In the genomic region with DNA sequence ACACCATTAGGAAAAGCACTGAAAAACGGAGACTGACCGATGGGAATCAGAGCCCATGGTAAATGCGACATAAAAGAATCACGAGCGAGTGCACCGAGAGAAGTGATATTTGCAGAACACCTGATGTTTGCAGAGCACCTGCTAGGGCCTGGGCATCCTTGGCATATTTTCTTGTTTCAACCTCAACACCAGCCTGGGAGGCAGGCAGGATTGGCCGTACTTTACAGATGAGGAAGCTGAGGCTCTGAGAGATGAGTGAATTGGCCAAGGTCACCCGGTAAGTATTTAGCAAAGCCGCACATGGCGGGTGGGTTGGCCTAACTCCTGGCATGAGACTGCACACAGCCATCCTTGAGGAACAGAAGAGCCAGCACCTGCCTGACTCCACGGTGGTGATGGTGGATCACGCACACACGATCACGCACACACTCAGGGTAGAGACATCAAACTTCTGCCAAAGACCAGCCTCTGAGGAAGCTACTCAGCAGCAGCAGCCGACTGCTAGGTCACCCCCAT, we compare ENCODE assay signal across 20 cellular contexts. TPM values are rescaled to one million over a fixed set of nuclear protein-coding genes. Genes with fewer than 3 reads are reported as not detected.
"Had no signal": no experiment of that assay in that cellular context is flagged by ENCODE, and none has a peak within 500 bp of the region (broad histone marks: within the 10 kb centered on the region; RNA-seq: fewer than 3 reads in every experiment).

No MANE protein-coding gene starts in this region.

- H3K27me3 Mint-ChIP-seq: activated B cell treated with CpG ODN at 0.5 μM for 24 hours; activated CD4-positive, alpha-beta T cell treated with anti-CD3 and anti-CD28 coated beads, Interleukin-2, amount 10 ng/mL, durations not matched to agents 7 days and 5 days; activated naive CD8-positive, alpha-beta T cell treated with anti-CD3 and anti-CD28 coated beads for 36 hours; type B pancreatic cell had no signal

- H3K27me3 ChIP-seq: brain microvascular endothelial cell, foreskin keratinocyte, neutrophil, suprapubic skin had no signal

- ATAC-seq: foreskin keratinocyte; left colon; stimulated activated naive CD8-positive, alpha-beta T cell treated with anti-CD3 and anti-CD28 coated beads, Interleukin-15, Interleukin-2, amounts not matched to agents 100 U/mL and 50 U/mL, for 24 hours had no signal

- H3K27ac Mint-ChIP-seq: activated B cell treated with CpG ODN at 0.5 μM for 24 hours; activated CD4-positive, alpha-beta T cell treated with anti-CD3 and anti-CD28 coated beads, Interleukin-2, amount 10 ng/mL, durations not matched to agents 7 days and 5 days; activated naive CD8-positive, alpha-beta T cell treated with anti-CD3 and anti-CD28 coated beads for 36 hours; activated T-helper 1 cell treated with anti-CD3 and anti-CD28 coated beads, Interleukin-12 subunit alpha, Interleukin-12 subunit beta, Interleukin-2, Interleukin-4 antibody, amounts not matched to agents 30 ng/mL and 10 ng/mL and 1 ng/mL, durations not matched to agents 14 hours and 24 hours and 36 hours; immature natural killer cell; type B pancreatic cell had no signal

- H3K9me3 ChIP-seq: neutrophil, suprapubic skin had no signal

- H3K4me3 Mint-ChIP-seq: activated B cell treated with CpG ODN at 0.5 μM for 24 hours; activated CD4-positive, alpha-beta T cell treated with anti-CD3 and anti-CD28 coated beads, Interleukin-2, amount 10 ng/mL, durations not matched to agents 7 days and 5 days; activated naive CD8-positive, alpha-beta T cell treated with anti-CD3 and anti-CD28 coated beads for 36 hours; activated T-helper 1 cell treated with anti-CD3 and anti-CD28 coated beads, Interleukin-12 subunit alpha, Interleukin-12 subunit beta, Interleukin-2, Interleukin-4 antibody, amounts not matched to agents 30 ng/mL and 10 ng/mL and 1 ng/mL, durations not matched to agents 14 hours and 24 hours and 36 hours; immature natural killer cell; type B pancreatic cell had no signal

- H3K4me1 Mint-ChIP-seq: activated B cell treated with CpG ODN at 0.5 μM for 24 hours; activated CD4-positive, alpha-beta T cell treated with anti-CD3 and anti-CD28 coated beads, Interleukin-2, amount 10 ng/mL, durations not matched to agents 7 days and 5 days; immature natural killer cell had no signal

- H3K27ac ChIP-seq: brain microvascular endothelial cell, foreskin keratinocyte, neutrophil, suprapubic skin had no signal

- DNase-seq: activated B cell treated with CpG ODN at 0.5 μM for 24 hours; activated CD4-positive, alpha-beta T cell treated with anti-CD3 and anti-CD28 coated beads, Interleukin-2, amount 10 ng/mL, durations not matched to agents 7 days and 5 days; activated CD8-positive, alpha-beta memory T cell treated with anti-CD3 and anti-CD28 coated beads, Interleukin-2, amount 50 U/mL, for 48 hours; activated naive CD8-positive, alpha-beta T cell treated with anti-CD3 and anti-CD28 coated beads for 36 hours; amygdala; brain microvascular endothelial cell; cerebellar nuclear complex; effector memory CD4-positive, alpha-beta T cell; foreskin keratinocyte; glutamatergic neuron; immature natural killer cell; left colon; mammary epithelial cell; retina; stimulated activated CD4-positive, alpha-beta T cell treated with anti-CD3 and anti-CD28 coated beads, Interleukin-4, amount 100 ng/mL, for 24 hours; stimulated activated naive CD8-positive, alpha-beta T cell treated with anti-CD3 and anti-CD28 coated beads, Interleukin-15, Interleukin-2, amounts not matched to agents 100 U/mL and 50 U/mL, for 24 hours had no signal

RNA-seq across cellular contexts. Expression of a gene that starts 21.6 kb away (rescaled TPM):
- total RNA-seq: activated B cell treated with CpG ODN at 0.5 μM for 24 hours had no signal
